ENCODE assay signal across 23 cellular contexts in the genomic region with DNA sequence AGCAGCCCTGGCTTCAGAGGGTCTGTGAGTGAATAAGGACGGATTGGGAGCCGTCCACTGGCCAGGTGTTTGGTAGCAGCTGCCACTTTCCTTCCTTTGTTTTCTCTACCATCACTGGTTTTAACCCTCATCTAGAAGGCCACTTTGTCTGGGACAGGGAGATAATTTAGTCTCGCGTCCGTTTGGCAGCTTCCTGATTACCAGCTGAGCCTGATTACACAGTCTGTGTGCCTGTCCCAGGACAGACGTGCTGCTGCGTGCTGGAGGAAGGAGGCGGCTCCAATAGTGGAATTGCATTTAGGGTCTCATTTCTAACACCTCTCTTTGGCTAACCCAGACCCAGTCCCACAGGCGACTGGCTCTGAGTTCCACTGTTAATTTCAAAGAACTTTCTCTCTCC. TPM values are rescaled to one million over a fixed set of nuclear protein-coding genes. Genes with fewer than 3 reads are reported as not detected.
"Had no signal": no experiment of that assay in that cellular context is flagged by ENCODE, and none has a peak within 500 bp of the region (broad histone marks: within the 10 kb centered on the region; RNA-seq: fewer than 3 reads in every experiment).

No MANE protein-coding gene starts in this region.

- H3K27ac Mint-ChIP-seq: activated CD8-positive, alpha-beta T cell treated with anti-CD3 and anti-CD28 coated beads for 36 hours; activated naive CD4-positive, alpha-beta T cell treated with anti-CD3 and anti-CD28 coated beads, Interleukin-2, amount 50 U/mL, for 72 hours; activated T-cell treated with anti-CD3 and anti-CD28 coated beads, Interleukin-2, amount 50 U/mL, for 72 hours; nephron progenitor cell; T-cell had no signal

- H3K36me3 Mint-ChIP-seq: activated naive CD4-positive, alpha-beta T cell treated with anti-CD3 and anti-CD28 coated beads, Interleukin-2, amount 50 U/mL, for 72 hours; T-cell had no signal

- H3K4me3 Mint-ChIP-seq: activated CD8-positive, alpha-beta T cell treated with anti-CD3 and anti-CD28 coated beads for 36 hours; activated T-cell treated with anti-CD3 and anti-CD28 coated beads, Interleukin-2, amount 50 U/mL, for 72 hours; nephron progenitor cell; T-cell had no signal

- ATAC-seq: activated CD8-positive, alpha-beta T cell treated with anti-CD3 and anti-CD28 coated beads for 36 hours; activated naive CD4-positive, alpha-beta T cell treated with anti-CD3 and anti-CD28 coated beads, Interleukin-2, amount 50 U/mL, for 72 hours; activated T-cell treated with anti-CD3 and anti-CD28 coated beads, Interleukin-2, amount 50 U/mL, for 72 hours; sciatic nerve; T-cell had no signal

- H3K36me3 ChIP-seq: prostate gland, spleen, WERI-Rb-1 had no signal

- H3K4me1 Mint-ChIP-seq: T-cell had no signal

- H3K9me3 Mint-ChIP-seq: activated CD8-positive, alpha-beta T cell treated with anti-CD3 and anti-CD28 coated beads for 36 hours; activated naive CD4-positive, alpha-beta T cell treated with anti-CD3 and anti-CD28 coated beads, Interleukin-2, amount 50 U/mL, for 72 hours; activated T-cell treated with anti-CD3 and anti-CD28 coated beads, Interleukin-2, amount 50 U/mL, for 72 hours; T-cell had no signal

- DNase-seq: activated CD4-positive, alpha-beta T cell treated with anti-CD3 and anti-CD28 coated beads for 4 hours; activated CD8-positive, alpha-beta T cell treated with anti-CD3 and anti-CD28 coated beads for 36 hours; activated gamma-delta T cell; activated T-cell treated with anti-CD3 and anti-CD28 coated beads, Interleukin-2, amount 50 U/mL, for 72 hours; amniotic stem cell; central memory CD4-positive, alpha-beta T cell; effector CD8-positive, alpha-beta T cell; hypothalamus; nephron progenitor cell; occipital lobe; spleen; T-cell; T-helper 9 cell; WERI-Rb-1 had no signal

- H3K4me1 ChIP-seq: prostate gland, spleen had no signal

- H3K4me3 ChIP-seq: coronary artery, prostate gland, SK-N-MC, spleen had no signal

- H3K27ac ChIP-seq: coronary artery, prostate gland, SK-N-MC, spleen, WERI-Rb-1 had no signal

- H3K9me3 ChIP-seq: prostate gland had no signal

RNA-seq across cellular contexts. Expression of gene CASQ2, which starts 24.6 kb away (rescaled TPM):
- total RNA-seq: activated CD8-positive, alpha-beta T cell treated with anti-CD3 and anti-CD28 coated beads for 36 hours; activated naive CD4-positive, alpha-beta T cell treated with anti-CD3 and anti-CD28 coated beads, Interleukin-2, amount 50 U/mL, for 72 hours; activated T-cell treated with anti-CD3 and anti-CD28 coated beads, Interleukin-2, amount 50 U/mL, for 72 hours; kidney epithelial cell; T-cell had no signal

RNA-seq across cellular contexts. Expression of gene NHLH2, which starts 47.8 kb away (rescaled TPM):
- total RNA-seq: activated CD8-positive, alpha-beta T cell treated with anti-CD3 and anti-CD28 coated beads for 36 hours; activated naive CD4-positive, alpha-beta T cell treated with anti-CD3 and anti-CD28 coated beads, Interleukin-2, amount 50 U/mL, for 72 hours; liver; mesenteric fat pad; sciatic nerve; spleen; T-cell; urinary bladder had no signal
- polyA plus RNA-seq: liver, spleen, urinary bladder had no signal
